In genomic region chr12:121015825-121016766, GRCh38 we compare ENCODE assay signal across 8 cellular contexts. TPM values are rescaled to one million over a fixed set of nuclear protein-coding genes. Genes with fewer than 3 reads are reported as not detected.
DNase-seq lines count a peak whose midpoint lies in the region; FAIRE-seq and TF ChIP-seq lines count a peak whose summit lies in the region.

A gene with protein sequence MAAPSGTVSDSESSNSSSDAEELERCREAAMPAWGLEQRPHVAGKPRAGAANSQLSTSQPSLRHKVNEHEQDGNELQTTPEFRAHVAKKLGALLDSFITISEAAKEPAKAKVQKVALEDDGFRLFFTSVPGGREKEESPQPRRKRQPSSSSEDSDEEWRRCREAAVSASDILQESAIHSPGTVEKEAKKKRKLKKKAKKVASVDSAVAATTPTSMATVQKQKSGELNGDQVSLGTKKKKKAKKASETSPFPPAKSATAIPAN (minus strand): TSS chr12:121016487. CDS start chr12:121016474, 13 bp downstream.

- H3K4me3 ChIP-seq in HFF-Myc (replicated peaks; ENCODE audit: low read depth, low read length) (peak within 1 kb of the TSS; percentile 82), SJSA1 (peak within 1 kb of the TSS; percentile 74), neutrophil (ENCODE audit: low read depth in 1 of 2, low read length in 1 of 2) (peak within 1 kb of the TSS; percentile 69 to 83)

- H3K9me3 ChIP-seq in SJSA1 (replicated peaks) = no peaks in the 10 kb centered on the region
- H3K9me3 ChIP-seq in neutrophil = no peaks in the 10 kb centered on the region

- TF ChIP-seq CTCF in HFF-Myc (IDR thresholded peaks at IDR 0.05; ENCODE audit: low read depth, low read length, missing control alignments) (no peak), neutrophil (IDR thresholded peaks at IDR 0.05) (peak; percentile 15), subcutaneous adipose tissue (IDR thresholded peaks at IDR 0.05; ENCODE audit: low read depth) (no peak)

- peak within 1 kb of the TSS; percentile 25; the same call in 1 of the 2 replicates for H3K27ac ChIP-seq in SJSA1
- H3K27ac ChIP-seq in neutrophil = peak within 1 kb of the TSS; percentile 81

- no peaks in the 10 kb centered on the region for H3K27me3 ChIP-seq in SJSA1 (replicated peaks)
- no peaks in the 10 kb centered on the region for H3K27me3 ChIP-seq in neutrophil

- peak; percentile 51 for DNase-seq in GM04503 (ENCODE audit: low read depth)
- DNase-seq in HFF-Myc (ENCODE audit: extremely low read depth, low read depth) = peak; percentile 87
- DNase-seq in MV-4-11 (lab: John Stamatoyannopoulos, UW) = peak; percentile 90
- peak; percentile 77 to 88 for DNase-seq in SJSA1 (ENCODE audit: low read depth in 1 of 2, low spot score in 2 of 2)
- DNase-seq in activated gamma-delta T cell treated with anti-CD3 and anti-CD28 coated beads, Interleukin-2, amount 50 U/mL, for 16 hours (ENCODE audit: low read depth) = peak; percentile 83
- DNase-seq in frontal cortex (ENCODE audit: low spot score in 2 of 2) = peak; percentile 82 to 93

- peaks cover 8% of the 10 kb centered on the region for H3K4me1 ChIP-seq in SJSA1 (replicated peaks)
- peaks cover 28 to 33% of the 10 kb centered on the region in 2 experiments for H3K4me1 ChIP-seq in neutrophil (ENCODE audit: control insufficient read depth in 1 of 2, insufficient read depth in 1 of 2, low read depth in 1 of 2, low read length in 1 of 2)

- no peak for FAIRE-seq in frontal cortex (lab: Jason Lieb, UNC)

- H3K36me3 ChIP-seq in SJSA1 (peaks cover 4% of the 10 kb centered on the region; the same call in 1 of the 2 replicates), neutrophil (peaks cover 9% of the 10 kb centered on the region)

RNA-seq across cellular contexts. Expression of the gene that starts here (rescaled TPM):
- total RNA-seq in SJSA1 (2014; rRNA removed; shearing (Covaris generic)) = 14.8 and 23.2 TPM in 2 replicates
- total RNA-seq in frontal cortex (12.2 TPM), subcutaneous adipose tissue (10 to 100 TPM in 3 of 4 donors, 1 to 10 TPM in 1; 7.8 to 18.6 (median 12.9) TPM)

Comparison
In these comparisons a context has a peak if more than half of its experiments do, and no peak if none do; other contexts are left out.
1. Peak in every context shown above with its lines: DNase-seq, H3K4me3 ChIP-seq and H3K27ac ChIP-seq.